In genomic region chr22:37923927-37924326, GRCh38 we compare ENCODE assay signal across 24 cellular contexts. TPM values are rescaled to one million over a fixed set of nuclear protein-coding genes. Genes with fewer than 3 reads are reported as not detected.
DNase-seq lines count a peak whose midpoint lies in the region; ATAC-seq, FAIRE-seq and TF ChIP-seq lines count a peak whose summit lies in the region.
"Had no signal": no experiment of that assay in that cellular context is flagged by ENCODE, and none has a peak within 500 bp of the region (broad histone marks: within the 10 kb centered on the region; RNA-seq: fewer than 3 reads in every experiment).

No MANE protein-coding gene starts in this region.

- peaks cover 8% of the 10 kb centered on the region for H3K4me1 Mint-ChIP-seq in chondrocyte (ENCODE audit: low read depth)
- H3K4me1 Mint-ChIP-seq: GM23338 had no signal

- H3K4me2 ChIP-seq in SK-N-SH, result no peak overlapping the region
- H3K4me2 ChIP-seq: GM23338 had no signal

- H3K36me3 ChIP-seq in SK-N-SH (replicated peaks in 1 of 2; ENCODE audit: control insufficient read depth in 1 of 2, insufficient read depth in 2 of 2, low read length in 1 of 2) (peaks cover 25 to 38% of the 10 kb centered on the region in 2 experiments), pancreas (peaks cover 0 to 38% (median 13%) of the 10 kb centered on the region in 3 donors)

- no peaks in the 10 kb centered on the region for H4K20me1 ChIP-seq in SK-N-SH (ENCODE audit: insufficient read depth)

- WGBS in SK-N-SH (ENCODE audit: low lambda C conversion rate), result 97% methylated on average over 4 of the region's 4 CpGs
- 35 to 40% methylated on average over 4 of the region's 4 CpGs for WGBS in pancreas, 2 donors

- no peak overlapping the region for H2AFZ ChIP-seq in SK-N-SH (ENCODE audit: low read depth)
- H2AFZ ChIP-seq: GM23338 had no signal

- no peak overlapping the region for H3K9ac ChIP-seq in SK-N-SH

- H3K9me2 ChIP-seq in SK-N-SH, result no peaks in the 10 kb centered on the region

- ATAC-seq in SK-N-SH treated with all-trans-retinoic acid at 6 μM for 48 hours, result no peak
- ATAC-seq in pancreas, result peak; percentile 35 to 73 (median 51)
- no peak for ATAC-seq in HG02678 (IDR thresholded peaks at IDR 0.05; ENCODE audit: unreplicated experiment)
- ATAC-seq: GM23338, Panc1 had no signal

- no peak for TF ChIP-seq EP300 in SK-N-SH (IDR thresholded peaks at IDR 0.05; ENCODE audit: borderline replicate concordance in 1 of 2, low read depth in 1 of 2, low read length in 1 of 2)

- TF ChIP-seq CTCF in SK-N-SH (IDR thresholded peaks at IDR 0.05), result no peak
- no peak for TF ChIP-seq CTCF in chondrocyte (IDR thresholded peaks at IDR 0.05)
- no peak for TF ChIP-seq CTCF in pancreas (IDR thresholded peaks at IDR 0.05)

- H3K4me3 Mint-ChIP-seq in chondrocyte (ENCODE audit: unreplicated experiment), result no peak overlapping the region
- H3K4me3 Mint-ChIP-seq: CD4-positive, CD25-positive, alpha-beta regulatory T cell; GM23338 had no signal

- H3K27ac ChIP-seq in SK-N-SH (ENCODE audit: low read depth in 2 of 2, low read length in 1 of 2), result no peak overlapping the region
- H3K27ac ChIP-seq in pancreas, result peak overlapping the region in 3 of 4 donors; percentile 18 to 59 (median 19)
- H3K27ac ChIP-seq in substantia nigra (ENCODE audit: low read depth, low read length, poor library complexity, severe bottlenecking), result peak overlapping the region; percentile 55
- H3K27ac ChIP-seq: 22Rv1 had no signal

- peak overlapping the region; percentile 2 for H3K27ac Mint-ChIP-seq in chondrocyte (ENCODE audit: unreplicated experiment)
- H3K27ac Mint-ChIP-seq: GM23338 had no signal

- DNase-seq in SK-N-SH (peak; percentile 25), chondrocyte (ENCODE audit: low spot score) (no peak), pancreas (no peak), substantia nigra (lab: John Stamatoyannopoulos, UW) (no peak), NCI-H82 (lab: John Stamatoyannopoulos, UW) (no peak), G401 (ENCODE audit: low spot score) (no peak)
- DNase-seq: ACHN; BE2C; CD4-positive, CD25-positive, alpha-beta regulatory T cell; DMS153; DND-41; HCEC 1CT; IMR-90; KG1; MM.1S; NCI-H2029 treated with DMSO at 0.1 percent for 48 hours; NCI-H2227 treated with DMSO at 0.1 percent for 48 hours; NCI-H526 treated with DMSO at 0.1 percent for 48 hours; SHP77 treated with DMSO at 0.1 percent for 48 hours had no signal

- H3K27me3 ChIP-seq in SK-N-SH (ENCODE audit: insufficient read depth) (no peaks in the 10 kb centered on the region), pancreas (no peaks in the 10 kb centered on the region)
- H3K27me3 ChIP-seq: BE2C had no signal

- POLR2A ChIA-PET in SK-N-SH (lab: Yijun Ruan, JAX), result no interaction called here

- H3K4me1 ChIP-seq in SK-N-SH (ENCODE audit: control insufficient read depth in 1 of 2, insufficient read depth in 2 of 2, low read depth in 1 of 2, low read length in 1 of 2) (no peaks in the 10 kb centered on the region), pancreas (peaks cover 7 to 17% (median 8%) of the 10 kb centered on the region in 3 donors)
- H3K4me1 ChIP-seq: BE2C had no signal

- intact Hi-C loops in pancreas (cut with DNase I), result no loop called here

- no peak for TF ChIP-seq RAD21 in SK-N-SH (IDR thresholded peaks at IDR 0.05; ENCODE audit: low read length)

- H3F3A ChIP-seq in SK-N-SH (replicated peaks; ENCODE audit: insufficient read depth), result peaks cover 5% of the 10 kb centered on the region

- FAIRE-seq in pancreas (lab: Jason Lieb, UNC), result no peak

- CTCF ChIA-PET in SK-N-SH (lab: Yijun Ruan, JAX), result interaction anchor here (3.1 kb wide), 1 partner anchor 10 kb away, joined by 10 read pairs; no protein-coding TSS in a partner anchor

- H3K9me3 Mint-ChIP-seq in chondrocyte (ENCODE audit: low read depth), result no peaks in the 10 kb centered on the region
- H3K9me3 Mint-ChIP-seq: GM23338 had no signal

- in situ Hi-C loops in G401 (cut with HindIII; ENCODE audit: low sequenced_read_pairs), result no loop called here

- H3K9me3 ChIP-seq in SK-N-SH, result no peaks in the 10 kb centered on the region
- H3K9me3 ChIP-seq in pancreas, result no peaks in the 10 kb centered on the region
- H3K9me3 ChIP-seq: BE2C had no signal

- no peak overlapping the region for H3K4me3 ChIP-seq in SK-N-SH (ENCODE audit: low read depth in 2 of 2, low read length in 1 of 2)
- no peak overlapping the region for H3K4me3 ChIP-seq in pancreas
- H3K4me3 ChIP-seq: GM23338 had no signal

- no peaks in the 10 kb centered on the region for H3K27me3 Mint-ChIP-seq in chondrocyte (ENCODE audit: low read depth)
- H3K27me3 Mint-ChIP-seq: CD4-positive, CD25-positive, alpha-beta regulatory T cell had no signal

- no peaks in the 10 kb centered on the region; the same call in 1 of the 2 replicates for H3K79me2 ChIP-seq in SK-N-SH (ENCODE audit: insufficient read depth)

- H3K36me3 Mint-ChIP-seq in chondrocyte (ENCODE audit: low read depth), result peaks cover 27% of the 10 kb centered on the region

TF ChIP-seq in SK-N-SH, 30 proteins besides CTCF, POLR2A, EP300 and RAD21 (continues in another document):
- TF ChIP-seq IRF3 (IDR thresholded peaks at IDR 0.05; ENCODE audit: low read depth, low read length) (no peak), PBX3 (IDR thresholded peaks at IDR 0.05) (no peak), FOSL2 (IDR thresholded peaks at IDR 0.05; ENCODE audit: borderline replicate concordance, low read depth) (no peak), SMC3 (IDR thresholded peaks at IDR 0.05; ENCODE audit: low read depth, low read length) (no peak), RCOR1 (IDR thresholded peaks at IDR 0.05; ENCODE audit: low read length) (no peak)

TF ChIP-seq in SK-N-SH treated with all-trans-retinoic acid at 6 μM for 48 hours, 23 proteins besides CTCF, POLR2A, EP300 and RAD21:
- TF ChIP-seq SNAI2 (CRISPR knock-in tag; IDR thresholded peaks at IDR 0.05) (no peak), ZNF8 (CRISPR knock-in tag; IDR thresholded peaks at IDR 0.05) (no peak)

RNA-seq across cellular contexts. Expression of gene MICALL1, which starts 17.8 kb away (rescaled TPM):
- 12.9 and 15.2 TPM in 2 replicates for polyA plus RNA-seq in SK-N-SH (2012; rRNA removed)
- polyA plus RNA-seq in SK-N-SH (2012; cell fraction: cytosol; rRNA removed), result 6.2 and 12.1 TPM in 2 replicates
- 26.6 and 28.9 TPM in 2 replicates for polyA plus RNA-seq in SK-N-SH (2012; cell fraction: nucleus; rRNA removed)
- total RNA-seq in chondrocyte, result 50.3 to 65.5 TPM (median 58.6 TPM) in 3 replicates
- 10 to 100 TPM; 16.5 to 22.3 (median 19.3) TPM for total RNA-seq in pancreas
- polyA plus RNA-seq in pancreas, result 10 to 100 TPM in 1 of 2 donors, 1 to 10 TPM in 1; 8.8 to 19.5 TPM
- 20.4 and 27.6 TPM in 2 replicates for total RNA-seq in G401 (2014; rRNA removed; shearing (Covaris generic))

RNA-seq across cellular contexts. Expression of gene C22orf23, which starts 29.5 kb away (rescaled TPM):
- polyA plus RNA-seq in SK-N-SH (2012; rRNA removed), result 0.33 and 0.45 TPM in 2 replicates
- 0.26 and 0.33 TPM in 2 replicates for polyA plus RNA-seq in SK-N-SH (2012; cell fraction: cytosol; rRNA removed)
- polyA plus RNA-seq in SK-N-SH (2012; cell fraction: nucleus; rRNA removed), result 0.38 and 0.50 TPM in 2 replicates
- not detected in 3 replicates for total RNA-seq in chondrocyte
- total RNA-seq in pancreas, result under 1 TPM in 4 of 6 donors, not detected in 2; 0.09 to 0.31 (median 0.22) TPM
- under 1 TPM; 0.38 to 0.68 TPM for polyA plus RNA-seq in pancreas
- not detected in 2 replicates for total RNA-seq in G401 (2014; rRNA removed; shearing (Covaris generic))
- total RNA-seq: CD4-positive, CD25-positive, alpha-beta regulatory T cell had no signal
- polyA plus RNA-seq: CD4-positive, CD25-positive, alpha-beta regulatory T cell; GM23338 had no signal

RNA-seq across cellular contexts. Expression of gene POLR2F, which starts 29.6 kb away (rescaled TPM):
- 146 and 255 TPM in 2 replicates for polyA plus RNA-seq in SK-N-SH (2012; rRNA removed)
- polyA plus RNA-seq in SK-N-SH (2012; cell fraction: cytosol; rRNA removed), result 167 and 182 TPM in 2 replicates
- 64.9 and 117 TPM in 2 replicates for polyA plus RNA-seq in SK-N-SH (2012; cell fraction: nucleus; rRNA removed)
- 63.0 to 72.6 TPM (median 67.5 TPM) in 3 replicates for total RNA-seq in chondrocyte
- 10 to 100 TPM; 21.2 to 32.5 (median 27.7) TPM for total RNA-seq in pancreas
- polyA plus RNA-seq in pancreas, result 10 to 100 TPM; 61.9 to 74.5 TPM
- total RNA-seq in G401 (2014; rRNA removed; shearing (Covaris generic)), result 225 and 303 TPM in 2 replicates

Comparison
In these comparisons a context has a peak if more than half of its experiments do, and no peak if none do; other contexts are left out.
1. H3K27ac ChIP-seq: peak in pancreas (3 of 4) and substantia nigra (single experiment); none in SK-N-SH (0 of 2).
2. ATAC-seq: peak in pancreas (4 of 4); none in SK-N-SH treated with all-trans-retinoic acid at 6 μM for 48 hours (single experiment) and HG02678 (single experiment).